1 cellular context compared by ENCODE assay signal in genomic region chr1:40531381-40532061, GRCh38.
TF ChIP-seq lines count a peak whose summit lies in the region.

ZNF684 (plus strand) TSS chr1:40531637; CDS start chr1:40533167, 1,530 bp downstream.

TF ChIP-seq in K562, 482 proteins besides CTCF, POLR2A, EP300 and RAD21 (continued from another document and continues in another):
- TF ChIP-seq MNT (conservative IDR thresholded peaks at IDR 0.05) (peak; percentile 69 to 82), SP2 (IDR thresholded peaks at IDR 0.05; ENCODE audit: extremely low read depth, low read depth, low read length, poor library complexity, severe bottlenecking) (no peak), FOXP1 (CRISPR knock-in tag; IDR thresholded peaks at IDR 0.05) (peak; percentile 68; the same call in 1 of the 2 replicates), ATF7 (IDR thresholded peaks at IDR 0.05) (peak; percentile 94), CREM (IDR thresholded peaks at IDR 0.05; ENCODE audit: low read depth) (peak; percentile 95), FOXM1 (IDR thresholded peaks at IDR 0.05; ENCODE audit: low read depth) (peak; percentile 24; the same call in 1 of the 2 replicates), FOXM1 (CRISPR knock-in tag; IDR thresholded peaks at IDR 0.05; ENCODE audit: low read depth) (peak; percentile 50; the same call in 1 of the 2 replicates), THAP7 (CRISPR knock-in tag; IDR thresholded peaks at IDR 0.05) (no peak), ZNF707 (CRISPR knock-in tag; conservative IDR thresholded peaks at IDR 0.05) (no peak), CBX2 (IDR thresholded peaks at IDR 0.05; ENCODE audit: insufficient read depth, low read length, poor library complexity, severe bottlenecking) (no peak), FOSL1 (tag; conservative IDR thresholded peaks at IDR 0.05) (peak; percentile 50), ZNF76 (CRISPR knock-in tag; IDR thresholded peaks at IDR 0.05; ENCODE audit: borderline replicate concordance) (no peak), THRA (IDR thresholded peaks at IDR 0.05) (no peak), PCBP2 (IDR thresholded peaks at IDR 0.05; ENCODE audit: low read depth, low read length, poor library complexity, severe bottlenecking) (no peak), ZNF551 (CRISPR knock-in tag; IDR thresholded peaks at IDR 0.05) (no peak), ZNF77 (CRISPR knock-in tag; IDR thresholded peaks at IDR 0.05) (no peak), ZNF347 (CRISPR knock-in tag; IDR thresholded peaks at IDR 0.05; ENCODE audit: low read depth) (no peak), GTF2B (IDR thresholded peaks at IDR 0.05; ENCODE audit: extremely low read depth, insufficient read length) (no peak), HLTF (IDR thresholded peaks at IDR 0.05) (0 out of 2 replicates have a peak, but pooled peaks have one; percentile 15), TAF9B (IDR thresholded peaks at IDR 0.05; ENCODE audit: partially characterized antibody) (peak; percentile 52), E2F4 (CRISPR knock-in tag; IDR thresholded peaks at IDR 0.05; ENCODE audit: low read depth) (peak; percentile 85; the same call in 1 of the 2 replicates), ZNF408 (CRISPR knock-in tag; IDR thresholded peaks at IDR 0.05; ENCODE audit: low read depth) (no peak), YBX1 (IDR thresholded peaks at IDR 0.05) (no peak), ZNF79 (CRISPR knock-in tag; IDR thresholded peaks at IDR 0.05; ENCODE audit: low read depth) (no peak), BACH1 (tag; IDR thresholded peaks at IDR 0.05) (no peak; the same call in 1 of the 2 replicates), MAX (CRISPR knock-in tag; IDR thresholded peaks at IDR 0.05) (peak; percentile 78), POLR2H (tag; IDR thresholded peaks at IDR 0.05; ENCODE audit: low read depth) (peak; percentile 77; the same call in 1 of the 2 replicates), JUND (IDR thresholded peaks at IDR 0.05; ENCODE audit: borderline replicate concordance, low read depth, low read length) (peak; percentile 66), JUND (tag; IDR thresholded peaks at IDR 0.05; ENCODE audit: borderline replicate concordance, low read depth, low read length) (peak; percentile 73; the same call in 2 of the 3 replicates), THRAP3 (IDR thresholded peaks at IDR 0.05; ENCODE audit: borderline replicate concordance) (0 out of 2 replicates have a peak, but pooled peaks have one; percentile 17), CREB3 (tag; conservative IDR thresholded peaks at IDR 0.05; ENCODE audit: low read depth) (no peak), CEBPZ (IDR thresholded peaks at IDR 0.05; ENCODE audit: borderline replicate concordance, low read depth, low read length) (no peak), ARID4B (CRISPR knock-in tag; IDR thresholded peaks at IDR 0.05) (peak; percentile 93), SETDB1 (IDR thresholded peaks at IDR 0.05; ENCODE audit: low read length) (peak; percentile 69), ZC3H11A (IDR thresholded peaks at IDR 0.05; ENCODE audit: low read depth, low read length) (no peak), MTF1 (CRISPR knock-in tag; IDR thresholded peaks at IDR 0.05; ENCODE audit: borderline replicate concordance) (no peak), ESRRA (IDR thresholded peaks at IDR 0.05; ENCODE audit: borderline replicate concordance, low read depth) (peak; percentile 64), ZNF740 (CRISPR knock-in tag; IDR thresholded peaks at IDR 0.05) (0 out of 2 replicates have a peak, but pooled peaks have one; percentile 53), ZNF740 (tag; IDR thresholded peaks at IDR 0.05) (peak in 1 of 2 experiments; percentile 86; a peak in 2 of 4 replicates), ZNF511 (CRISPR knock-in tag; IDR thresholded peaks at IDR 0.05) (peak; percentile 86), TCF7 (IDR thresholded peaks at IDR 0.05; ENCODE audit: borderline replicate concordance) (0 out of 2 replicates have a peak, but pooled peaks have one; percentile 32), FOXJ2 (tag; IDR thresholded peaks at IDR 0.05) (0 out of 2 replicates have a peak, but pooled peaks have one; percentile 58)
